1 cellular context compared by ENCODE assay signal in the genomic region with DNA sequence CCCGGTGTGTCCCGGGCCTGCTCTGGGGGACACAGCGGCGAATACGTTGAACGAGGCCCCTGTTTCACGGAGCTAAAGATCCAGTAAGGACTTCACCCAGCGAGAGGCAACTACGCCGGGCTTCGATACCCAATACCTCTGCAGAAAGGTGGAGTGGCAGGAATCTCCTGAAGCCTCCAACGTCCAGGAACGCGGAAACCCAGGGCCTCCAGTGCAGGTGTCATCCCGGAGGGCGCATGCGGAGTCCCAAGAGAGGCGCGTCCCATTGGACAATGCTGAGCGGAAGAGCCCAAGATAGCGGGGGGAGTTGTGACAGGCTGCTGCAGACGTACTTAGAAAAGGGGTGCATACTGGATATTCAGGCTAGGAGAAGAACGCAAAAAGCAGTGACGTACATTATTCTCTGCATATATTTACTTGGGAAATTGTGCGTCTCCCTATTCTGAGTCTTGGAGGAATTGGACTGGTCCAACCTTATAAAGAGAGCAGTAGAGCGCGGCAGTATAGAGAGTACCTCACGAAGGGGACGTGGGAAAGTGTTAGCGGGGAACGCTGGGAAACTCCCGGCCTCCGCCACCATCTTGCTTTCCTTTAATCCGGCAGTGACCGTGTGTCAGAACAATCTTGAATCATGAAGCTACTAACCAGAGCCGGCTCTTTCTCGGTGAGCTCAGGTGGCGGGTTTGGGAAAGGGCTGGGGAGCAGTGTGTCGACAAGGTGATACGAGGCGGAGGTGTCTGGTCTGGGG.
TF ChIP-seq lines count a peak whose summit lies in the region.

Gene UQCRC2, plus strand, starts transcription at position 569 of the 748 bp plus-strand sequence. Its CDS starts 63 bp downstream, at position 632.

TF ChIP-seq in HepG2, 621 proteins besides CTCF, POLR2A, EP300 and RAD21 (continued from another document and continues in another):
- peak; percentile 84 for TF ChIP-seq ZBTB25 (CRISPR knock-in tag; IDR thresholded peaks at IDR 0.05)
- TF ChIP-seq ATAD3A (CRISPR knock-in tag; IDR thresholded peaks at IDR 0.05): no peak
- TF ChIP-seq CEBPZ (IDR thresholded peaks at IDR 0.05; ENCODE audit: low read length): no peak
- peak; percentile 88 for TF ChIP-seq ZGPAT (CRISPR knock-in tag; IDR thresholded peaks at IDR 0.05)
- TF ChIP-seq ZNF563 (CRISPR knock-in tag; IDR thresholded peaks at IDR 0.05): peak; percentile 42; the same call in 1 of the 2 replicates
- TF ChIP-seq KDM5A (IDR thresholded peaks at IDR 0.05; ENCODE audit: borderline replicate concordance, low read length): peak; percentile 99
- TF ChIP-seq ZNF850 (CRISPR knock-in tag; conservative IDR thresholded peaks at IDR 0.05): no peak
- TF ChIP-seq BCLAF1 (IDR thresholded peaks at IDR 0.05): no peak
- peak; percentile 57 for TF ChIP-seq NCOA2 (CRISPR knock-in tag; IDR thresholded peaks at IDR 0.05)
- TF ChIP-seq HIC2 (CRISPR knock-in tag; IDR thresholded peaks at IDR 0.05; ENCODE audit: low read depth): no peak
- TF ChIP-seq ZNF263 (CRISPR knock-in tag; IDR thresholded peaks at IDR 0.05): peak; percentile 66; the same call in 1 of the 2 replicates
- TF ChIP-seq ZNF264 (CRISPR knock-in tag; IDR thresholded peaks at IDR 0.05): peak; percentile 74
- TF ChIP-seq ZNF672 (CRISPR knock-in tag; IDR thresholded peaks at IDR 0.05): no peak
- peak; percentile 9; the same call in 1 of the 2 replicates for TF ChIP-seq ATF3 (CRISPR knock-in tag; IDR thresholded peaks at IDR 0.05)
- TF ChIP-seq ZNF143 (CRISPR knock-in tag; IDR thresholded peaks at IDR 0.05): peak; percentile 91
- no peak for TF ChIP-seq NCOA5 (CRISPR knock-in tag; IDR thresholded peaks at IDR 0.05)
- peak; percentile 47 for TF ChIP-seq REPIN1 (CRISPR knock-in tag; IDR thresholded peaks at IDR 0.05; ENCODE audit: borderline replicate concordance, low read depth)
- TF ChIP-seq ZSCAN30 (CRISPR knock-in tag; IDR thresholded peaks at IDR 0.05): no peak
- TF ChIP-seq HNF1A (IDR thresholded peaks at IDR 0.05; ENCODE audit: low read depth): peak; percentile 73
- peak; percentile 86 for TF ChIP-seq HNF1A (CRISPR knock-in tag; IDR thresholded peaks at IDR 0.05; ENCODE audit: borderline replicate concordance)
- no peak for TF ChIP-seq SP5 (CRISPR knock-in tag; IDR thresholded peaks at IDR 0.05; ENCODE audit: borderline replicate concordance, low read depth)
- TF ChIP-seq ZNF724P (CRISPR knock-in tag; IDR thresholded peaks at IDR 0.05; ENCODE audit: borderline replicate concordance): peak; percentile 94; the same call in 1 of the 2 replicates
- peak; percentile 94 for TF ChIP-seq THAP11 (CRISPR knock-in tag; IDR thresholded peaks at IDR 0.05)
- peak; percentile 96 for TF ChIP-seq GTF3A (CRISPR knock-in tag; conservative IDR thresholded peaks at IDR 0.05)
- TF ChIP-seq NKX3-1 (CRISPR knock-in tag; IDR thresholded peaks at IDR 0.05): peak; percentile 72
- no peak for TF ChIP-seq NBN (conservative IDR thresholded peaks at IDR 0.05)
- TF ChIP-seq ZNF235 (CRISPR knock-in tag; IDR thresholded peaks at IDR 0.05; ENCODE audit: borderline replicate concordance): peak; percentile 29; the same call in 1 of the 2 replicates
- TF ChIP-seq PAWR (CRISPR knock-in tag; IDR thresholded peaks at IDR 0.05; ENCODE audit: borderline replicate concordance): no peak; the same call in 1 of the 2 replicates
- TF ChIP-seq ZBTB46 (CRISPR knock-in tag; IDR thresholded peaks at IDR 0.05; ENCODE audit: borderline replicate concordance): 0 out of 2 replicates have a peak, but pooled peaks have one; percentile 8
- 0 out of 2 replicates have a peak, but pooled peaks have one; percentile 78 for TF ChIP-seq ZNF484 (CRISPR knock-in tag; IDR thresholded peaks at IDR 0.05; ENCODE audit: borderline replicate concordance, low read depth)
- TF ChIP-seq HMGA1 (CRISPR knock-in tag; conservative IDR thresholded peaks at IDR 0.05): no peak
- TF ChIP-seq EZH2 (conservative IDR thresholded peaks at IDR 0.05; ENCODE audit: low read depth, low read length): no peak
- peak; percentile 93 for TF ChIP-seq CAMTA2 (CRISPR knock-in tag; IDR thresholded peaks at IDR 0.05; ENCODE audit: borderline replicate concordance)
- TF ChIP-seq MIER3 (CRISPR knock-in tag; IDR thresholded peaks at IDR 0.05; ENCODE audit: borderline replicate concordance): peak; percentile 86; the same call in 1 of the 2 replicates
- TF ChIP-seq ZNF441 (CRISPR knock-in tag; IDR thresholded peaks at IDR 0.05; ENCODE audit: borderline replicate concordance): peak; percentile 56
- TF ChIP-seq ZBTB33 (CRISPR knock-in tag; IDR thresholded peaks at IDR 0.05): no peak; the same call in none of the 2 replicates
